Comparison of ENCODE assay signal across 32 cellular contexts in genomic region chr7:135731131-135731530, GRCh38. TPM values are rescaled to one million over a fixed set of nuclear protein-coding genes. Genes with fewer than 3 reads are reported as not detected.
"Had no signal": no experiment of that assay in that cellular context is flagged by ENCODE, and none has a peak within 500 bp of the region (broad histone marks: within the 10 kb centered on the region; RNA-seq: fewer than 3 reads in every experiment).

No MANE protein-coding gene starts in this region.

- H3K27me3 ChIP-seq: left lung, ovary, right atrium auricular region, right lobe of liver, testis, thyroid gland, uterus had no signal

- H3K9me3 Mint-ChIP-seq: immature natural killer cell; mesothelial cell of epicardium; naive B cell; natural killer cell; nephron progenitor cell; stimulated activated naive B cell treated with anti-CD40 and anti-IgM and Interleukin-4, amounts not matched to agents 10 μg/mL and 1 μg/mL and 100 μg/mL, for 72 hours; type B pancreatic cell had no signal

- H3K27ac Mint-ChIP-seq: immature natural killer cell; mesothelial cell of epicardium; naive B cell; natural killer cell; nephron progenitor cell; progenitor cell of endocrine pancreas; stimulated activated naive B cell treated with anti-CD40 and anti-IgM and Interleukin-4, amounts not matched to agents 10 μg/mL and 1 μg/mL and 100 μg/mL, for 72 hours; type B pancreatic cell had no signal

- H3K36me3 ChIP-seq: left lung, lower lobe of right lung, ovary, right atrium auricular region, right lobe of liver, stomach, thyroid gland, uterus had no signal

- H3K4me3 ChIP-seq: left lung, lower lobe of right lung, ovary, right atrium auricular region, right lobe of liver, smooth muscle cell, stomach, testis, thyroid gland, uterus had no signal

- H3K4me1 ChIP-seq: left lung, lower lobe of right lung, right atrium auricular region, right lobe of liver, thyroid gland, uterus had no signal

- H3K4me2 ChIP-seq: smooth muscle cell had no signal

- ATAC-seq: left colon; left lung; lower lobe of right lung; natural killer cell; stimulated activated naive B cell treated with anti-CD40 and anti-IgM and Interleukin-4, amounts not matched to agents 10 μg/mL and 1 μg/mL and 100 μg/mL, for 72 hours; stimulated activated naive CD8-positive, alpha-beta T cell treated with anti-CD3 and anti-CD28 coated beads, Interleukin-15, Interleukin-2, amounts not matched to agents 100 U/mL and 50 U/mL, for 24 hours had no signal

- H3K4me3 Mint-ChIP-seq: immature natural killer cell; mesothelial cell of epicardium; naive B cell; natural killer cell; nephron progenitor cell; stimulated activated naive B cell treated with anti-CD40 and anti-IgM and Interleukin-4, amounts not matched to agents 10 μg/mL and 1 μg/mL and 100 μg/mL, for 72 hours; type B pancreatic cell had no signal

- H3K4me1 Mint-ChIP-seq: immature natural killer cell; naive B cell; natural killer cell; nephron progenitor cell; stimulated activated naive B cell treated with anti-CD40 and anti-IgM and Interleukin-4, amounts not matched to agents 10 μg/mL and 1 μg/mL and 100 μg/mL, for 72 hours had no signal

- FAIRE-seq: islet of Langerhans, kidney had no signal

- DNase-seq: hypothalamus; immature natural killer cell; kidney; left colon; left lung; lower lobe of right lung; mesendoderm; naive B cell; natural killer cell; nephron progenitor cell; ovary; right lobe of liver; stimulated activated CD4-positive, alpha-beta T cell treated with anti-CD3 and anti-CD28 coated beads, Interleukin-1b, Interleukin-23, amount 100 ng/mL, for 48 hours; stimulated activated CD4-positive, alpha-beta T cell treated with anti-CD3 and anti-CD28 coated beads, Interleukin-2, amount 100 ng/mL, for 48 hours; stimulated activated CD4-positive, alpha-beta T cell treated with anti-CD3 and anti-CD28 coated beads, Interleukin-4, amount 100 ng/mL, for 4 hours; stimulated activated CD8-positive, alpha-beta memory T cell treated with anti-CD3 and anti-CD28 coated beads, Interleukin-4, amount 100 ng/mL, for 48 hours; stimulated activated naive B cell treated with anti-CD40 and anti-IgM and Interleukin-4, amounts not matched to agents 10 μg/mL and 1 μg/mL and 100 μg/mL, for 72 hours; stimulated activated naive CD8-positive, alpha-beta T cell treated with anti-CD3 and anti-CD28 coated beads, Interleukin-15, Interleukin-2, amounts not matched to agents 100 U/mL and 50 U/mL, for 24 hours; stomach; testis; thyroid gland; uterus had no signal

- H3K36me3 Mint-ChIP-seq: immature natural killer cell; mesothelial cell of epicardium; naive B cell; natural killer cell; stimulated activated naive B cell treated with anti-CD40 and anti-IgM and Interleukin-4, amounts not matched to agents 10 μg/mL and 1 μg/mL and 100 μg/mL, for 72 hours; type B pancreatic cell had no signal

- H3K9me3 ChIP-seq: left lung, lower lobe of right lung, ovary, right atrium auricular region, right lobe of liver, stomach, testis, thyroid gland, uterus had no signal

- H3K27ac ChIP-seq: left lung, lower lobe of right lung, ovary, right atrium auricular region, right lobe of liver, stomach, testis, thyroid gland, uterus had no signal

RNA-seq across cellular contexts. Expression of gene SLC13A4, which starts 3.1 kb away (rescaled TPM):
- total RNA-seq: kidney, left colon, left lung, mesothelial cell of epicardium, mononuclear cell, natural killer cell, pulmonary artery endothelial cell, renal cortical epithelial cell, skeletal muscle tissue, smooth muscle cell, stomach had no signal
- polyA plus RNA-seq: immature natural killer cell had no signal

RNA-seq across cellular contexts. Expression of gene FAM180A, which starts 17.5 kb away (rescaled TPM):
- total RNA-seq: mesothelial cell of epicardium, mononuclear cell, natural killer cell, progenitor cell of endocrine pancreas, pulmonary artery endothelial cell, renal cortical epithelial cell, smooth muscle cell had no signal
- polyA plus RNA-seq: immature natural killer cell had no signal
